1 cellular context compared by ENCODE assay signal in the genomic region with DNA sequence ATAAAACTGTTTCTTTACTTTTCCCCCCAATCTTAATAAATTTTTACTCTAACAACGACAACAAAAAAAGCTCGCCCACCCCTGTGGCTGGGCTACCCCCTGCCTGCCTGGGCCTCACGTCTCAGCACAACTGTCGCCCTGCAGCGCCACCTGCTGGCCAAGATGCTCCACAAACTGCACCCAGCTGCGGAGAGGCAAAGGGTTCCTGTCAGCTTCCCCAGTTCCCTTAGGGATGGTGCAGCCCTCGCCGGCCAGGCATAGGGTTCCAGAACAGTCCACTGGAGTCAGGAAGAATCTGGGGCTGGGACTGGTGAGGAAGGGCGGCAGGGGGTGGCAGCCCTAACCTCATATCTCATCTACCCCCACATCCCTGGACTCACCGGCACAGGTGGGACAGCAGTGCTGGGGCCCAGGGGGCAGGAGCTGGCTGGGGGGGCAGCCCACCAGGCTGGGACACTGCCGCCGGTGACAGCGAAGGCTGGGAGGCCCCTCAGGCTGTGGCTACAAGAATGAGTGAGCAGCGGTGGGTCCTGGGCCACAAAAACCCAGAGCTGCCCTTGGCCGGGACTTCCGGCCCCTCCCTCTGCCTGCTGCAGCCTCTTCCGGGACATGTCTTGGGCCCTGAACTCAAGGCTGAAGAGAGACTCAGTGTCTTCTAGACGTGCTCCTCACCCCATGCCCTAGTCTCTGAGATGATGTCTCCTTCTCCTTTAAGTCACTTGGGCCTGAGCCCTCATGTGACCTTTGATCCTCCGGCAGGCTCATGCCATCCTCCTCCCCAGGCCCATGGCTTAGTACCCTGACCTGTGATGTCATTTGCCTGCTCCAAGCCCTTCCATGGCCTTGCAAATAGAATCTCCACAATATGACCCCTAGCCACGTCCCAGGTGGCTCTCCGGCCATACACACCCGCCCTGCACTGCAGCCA.
TF ChIP-seq lines count a peak whose summit lies in the region.

No MANE protein-coding gene starts in this region.

TF ChIP-seq in K562, 482 proteins besides CTCF, POLR2A, EP300 and RAD21 (continued from another document):
- TF ChIP-seq, protein P1, sequence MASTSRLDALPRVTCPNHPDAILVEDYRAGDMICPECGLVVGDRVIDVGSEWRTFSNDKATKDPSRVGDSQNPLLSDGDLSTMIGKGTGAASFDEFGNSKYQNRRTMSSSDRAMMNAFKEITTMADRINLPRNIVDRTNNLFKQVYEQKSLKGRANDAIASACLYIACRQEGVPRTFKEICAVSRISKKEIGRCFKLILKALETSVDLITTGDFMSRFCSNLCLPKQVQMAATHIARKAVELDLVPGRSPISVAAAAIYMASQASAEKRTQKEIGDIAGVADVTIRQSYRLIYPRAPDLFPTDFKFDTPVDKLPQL (IDR thresholded peaks at IDR 0.05; ENCODE audit: extremely low read depth, insufficient read length), result no peak
- peak; percentile 75; the same call in 1 of the 2 replicates for TF ChIP-seq MIER1 (IDR thresholded peaks at IDR 0.05; ENCODE audit: low read depth)
- no peak for TF ChIP-seq BMI1 (IDR thresholded peaks at IDR 0.05; ENCODE audit: low read length)
- TF ChIP-seq SP2 (IDR thresholded peaks at IDR 0.05; ENCODE audit: extremely low read depth, low read depth, low read length, poor library complexity, severe bottlenecking), result no peak
- TF ChIP-seq ZNF133 (CRISPR knock-in tag; IDR thresholded peaks at IDR 0.05), result no peak
- TF ChIP-seq, protein P2, sequence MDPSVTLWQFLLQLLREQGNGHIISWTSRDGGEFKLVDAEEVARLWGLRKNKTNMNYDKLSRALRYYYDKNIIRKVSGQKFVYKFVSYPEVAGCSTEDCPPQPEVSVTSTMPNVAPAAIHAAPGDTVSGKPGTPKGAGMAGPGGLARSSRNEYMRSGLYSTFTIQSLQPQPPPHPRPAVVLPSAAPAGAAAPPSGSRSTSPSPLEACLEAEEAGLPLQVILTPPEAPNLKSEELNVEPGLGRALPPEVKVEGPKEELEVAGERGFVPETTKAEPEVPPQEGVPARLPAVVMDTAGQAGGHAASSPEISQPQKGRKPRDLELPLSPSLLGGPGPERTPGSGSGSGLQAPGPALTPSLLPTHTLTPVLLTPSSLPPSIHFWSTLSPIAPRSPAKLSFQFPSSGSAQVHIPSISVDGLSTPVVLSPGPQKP (CRISPR knock-in tag; IDR thresholded peaks at IDR 0.05), result no peak
- TF ChIP-seq ZNF174 (CRISPR knock-in tag; IDR thresholded peaks at IDR 0.05), result no peak
- no peak for TF ChIP-seq GABPB2 (CRISPR knock-in tag; conservative IDR thresholded peaks at IDR 0.05)
- TF ChIP-seq ARID1B (IDR thresholded peaks at IDR 0.05), result no peak
- TF ChIP-seq SMAD4 (CRISPR knock-in tag; conservative IDR thresholded peaks at IDR 0.05), result peak; percentile 59
- no peak for TF ChIP-seq ZC3H11A (IDR thresholded peaks at IDR 0.05; ENCODE audit: low read depth, low read length)
- TF ChIP-seq, protein P3, sequence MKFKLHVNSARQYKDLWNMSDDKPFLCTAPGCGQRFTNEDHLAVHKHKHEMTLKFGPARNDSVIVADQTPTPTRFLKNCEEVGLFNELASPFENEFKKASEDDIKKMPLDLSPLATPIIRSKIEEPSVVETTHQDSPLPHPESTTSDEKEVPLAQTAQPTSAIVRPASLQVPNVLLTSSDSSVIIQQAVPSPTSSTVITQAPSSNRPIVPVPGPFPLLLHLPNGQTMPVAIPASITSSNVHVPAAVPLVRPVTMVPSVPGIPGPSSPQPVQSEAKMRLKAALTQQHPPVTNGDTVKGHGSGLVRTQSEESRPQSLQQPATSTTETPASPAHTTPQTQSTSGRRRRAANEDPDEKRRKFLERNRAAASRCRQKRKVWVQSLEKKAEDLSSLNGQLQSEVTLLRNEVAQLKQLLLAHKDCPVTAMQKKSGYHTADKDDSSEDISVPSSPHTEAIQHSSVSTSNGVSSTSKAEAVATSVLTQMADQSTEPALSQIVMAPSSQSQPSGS (CRISPR knock-in tag; IDR thresholded peaks at IDR 0.05), result no peak
